In genomic region chr5:55416306-55416705, GRCh38 we compare ENCODE assay signal across 15 cellular contexts.
DNase-seq lines count a peak whose midpoint lies in the region; ATAC-seq and TF ChIP-seq lines count a peak whose summit lies in the region.
"Had no signal": no experiment of that assay in that cellular context is flagged by ENCODE, and none has a peak within 500 bp of the region (broad histone marks: within the 10 kb centered on the region; RNA-seq: fewer than 3 reads in every experiment).

No MANE protein-coding gene starts in this region.

- H3K27ac ChIP-seq in IMR-90 (ENCODE audit: insufficient read depth, low read length), result no peak overlapping the region
- H3K27ac ChIP-seq: HL-60 had no signal

- H3K27ac Mint-ChIP-seq in chondrocyte (ENCODE audit: unreplicated experiment) (peak overlapping the region; percentile 57), nephron (peak overlapping the region; percentile 15 to 67 (median 26))

- no peak overlapping the region for H3K4ac ChIP-seq in IMR-90 (ENCODE audit: low read depth, low read length)

- no peak overlapping the region for H2AK9ac ChIP-seq in IMR-90 (replicated peaks; ENCODE audit: low read depth, low read length, poor library complexity)

- no peak overlapping the region for H2AK5ac ChIP-seq in IMR-90 (ENCODE audit: low read depth, low read length)

- H3K56ac ChIP-seq in IMR-90 (ENCODE audit: extremely low read depth, insufficient read depth, low read length), result no peak overlapping the region

- H2AFZ ChIP-seq in IMR-90 (replicated peaks; ENCODE audit: low read length, poor library complexity), result no peak overlapping the region

- no peak for TF ChIP-seq RAD21 in IMR-90 (IDR thresholded peaks at IDR 0.05; ENCODE audit: low read length)

- H2BK20ac ChIP-seq in IMR-90 (ENCODE audit: low read depth, low read length), result no peak overlapping the region

- no peak overlapping the region for H2BK5ac ChIP-seq in IMR-90 (ENCODE audit: low read depth, low read length, poor library complexity, severe bottlenecking)

- no peaks in the 10 kb centered on the region for H3K9me3 ChIP-seq in IMR-90 (ENCODE audit: control insufficient read depth, insufficient read depth, low read length)
- H3K9me3 ChIP-seq: Caco-2 had no signal

- dilution Hi-C loops in IMR-90 (cut with HindIII; ENCODE audit: low sequenced_read_pairs, unreplicated experiment), result no loop called here

- no peak overlapping the region for H3K9ac ChIP-seq in IMR-90 (ENCODE audit: low read depth, low read length)

- DNase-seq in EH (ENCODE audit: low read depth) (peak; percentile 60), IMR-90 (peak; percentile 41), chondrocyte (ENCODE audit: low spot score) (no peak)
- no peak for DNase-seq in stimulated activated CD4-positive, alpha-beta T cell treated with anti-CD3 and anti-CD28 coated beads, Interleukin-4, amount 100 ng/mL, for 4 hours
- DNase-seq in activated CD4-positive, CD25-positive, alpha-beta regulatory T cell treated with anti-CD3 and anti-CD28 coated beads, Interleukin-2, amount 50 U/mL, for 72 hours, result no peak
- DNase-seq: Caco-2, DMS153, H9, NCI-H1417 treated with DMSO at 0.1 percent for 48 hours, NCI-H2029, NCI-H2171 treated with DMSO at 0.1 percent for 48 hours, NCI-H774 had no signal

- CTCF ChIA-PET in IMR-90 (lab: Yijun Ruan, JAX), result no interaction called here

- H3K27me3 ChIP-seq in IMR-90 (ENCODE audit: control insufficient read depth, insufficient read depth, low read length), result no peaks in the 10 kb centered on the region

- H3K4me1 Mint-ChIP-seq in chondrocyte (ENCODE audit: low read depth), result peaks cover 51% of the 10 kb centered on the region
- H3K4me1 Mint-ChIP-seq in nephron, result peaks cover 42% of the 10 kb centered on the region

- no peak overlapping the region for H3K23ac ChIP-seq in IMR-90 (ENCODE audit: low read depth, low read length)

- H3K27me3 Mint-ChIP-seq in chondrocyte (ENCODE audit: low read depth) (no peaks in the 10 kb centered on the region), nephron (ENCODE audit: low read depth) (no peaks in the 10 kb centered on the region)

- H3K9me1 ChIP-seq in IMR-90 (ENCODE audit: insufficient read depth, low read length), result peaks cover 11% of the 10 kb centered on the region

- no peak overlapping the region for H4K5ac ChIP-seq in IMR-90 (ENCODE audit: low read depth, low read length)

- no peak for TF ChIP-seq POLR2A in IMR-90 (IDR thresholded peaks at IDR 0.05; ENCODE audit: low read depth, low read length)

- peaks cover 8% of the 10 kb centered on the region for H3K36me3 Mint-ChIP-seq in chondrocyte (ENCODE audit: low read depth)
- H3K36me3 Mint-ChIP-seq in nephron (ENCODE audit: low read depth), result peaks cover 36% of the 10 kb centered on the region

- no TSS peak for BruUV-seq in IMR-90 (replicated peaks; lab: Mats Ljungman, UMichigan)

- intact Hi-C loops in IMR-90 (cut with micrococcal nuclease), result no loop called here

- no peak overlapping the region for H2BK15ac ChIP-seq in IMR-90 (ENCODE audit: low read depth, low read length)

- no peak overlapping the region for H3K18ac ChIP-seq in IMR-90 (ENCODE audit: low read depth, low read length)

- peaks cover 3% of the 10 kb centered on the region for H3K36me3 ChIP-seq in IMR-90 (ENCODE audit: control insufficient read depth, insufficient read depth, low read length)

- H3K4me2 ChIP-seq in IMR-90 (ENCODE audit: low read depth, low read length), result no peak overlapping the region

- no peak overlapping the region for H2BK120ac ChIP-seq in IMR-90 (ENCODE audit: low read depth, low read length)

- H4K8ac ChIP-seq in IMR-90 (ENCODE audit: low read depth in 2 of 2, low read length in 2 of 2), result no peak overlapping the region

- no peak overlapping the region for H4K91ac ChIP-seq in IMR-90 (ENCODE audit: insufficient read depth, low read depth, low read length)

- H3K79me1 ChIP-seq in IMR-90 (ENCODE audit: low read depth in 1 of 2, low read length in 2 of 2), result peaks cover 6 to 25% of the 10 kb centered on the region in 2 experiments

- H3K14ac ChIP-seq in IMR-90 (replicated peaks; ENCODE audit: low read depth, low read length), result no peak overlapping the region

- H3K9me3 Mint-ChIP-seq in chondrocyte (ENCODE audit: low read depth) (no peaks in the 10 kb centered on the region), nephron (no peaks in the 10 kb centered on the region)
- H3K9me3 Mint-ChIP-seq: H9 had no signal

- TF ChIP-seq CTCF in IMR-90 (conservative IDR thresholded peaks at IDR 0.05; ENCODE audit: low read depth, low read length), result no peak
- TF ChIP-seq CTCF in chondrocyte (IDR thresholded peaks at IDR 0.05), result no peak
- TF ChIP-seq CTCF in nephron (IDR thresholded peaks at IDR 0.05; ENCODE audit: unreplicated experiment in 3 of 3), result no peak

- H3K4me3 ChIP-seq in IMR-90 (ENCODE audit: insufficient read depth, low read depth, low read length), result no peak overlapping the region

- in situ Hi-C loops in IMR-90 (cut with MboI; ENCODE audit: low sequenced_read_pairs), result no loop called here

- POLR2A ChIA-PET in IMR-90 (lab: Charles Lee; ENCODE audit: unreplicated experiment), result no interaction called here

- H3K4me1 ChIP-seq in IMR-90 (ENCODE audit: control insufficient read depth, insufficient read depth, low read length), result peaks cover 9% of the 10 kb centered on the region

- H3K4me3 Mint-ChIP-seq in chondrocyte (ENCODE audit: unreplicated experiment) (no peak overlapping the region), nephron (no peak overlapping the region)
- H3K4me3 Mint-ChIP-seq: H9 had no signal

- peaks cover 5% of the 10 kb centered on the region; the same call in 1 of the 2 replicates for H4K20me1 ChIP-seq in IMR-90 (ENCODE audit: insufficient read depth, low read length)

- ATAC-seq in IMR-90 (ENCODE audit: low read depth) (no peak), HG03097 (IDR thresholded peaks at IDR 0.05; ENCODE audit: low FRiP score, unreplicated experiment) (no peak)

TF ChIP-seq in IMR-90, 13 proteins besides CTCF, POLR2A, EP300 and RAD21:
- TF ChIP-seq CHD1 (IDR thresholded peaks at IDR 0.05; ENCODE audit: low read depth, low read length), result no peak
- TF ChIP-seq CEBPB (IDR thresholded peaks at IDR 0.05; ENCODE audit: low read depth, low read length), result 0 out of 2 replicates have a peak, but pooled peaks have one; percentile 7

Comparison
In these comparisons a context has a peak if more than half of its experiments do, and no peak if none do; other contexts are left out.
1. DNase-seq: peak in EH (single experiment) and IMR-90 (single experiment); none in chondrocyte (single experiment), stimulated activated CD4-positive, alpha-beta T cell treated with anti-CD3 and anti-CD28 coated beads, Interleukin-4, amount 100 ng/mL, for 4 hours (0 of 2) and activated CD4-positive, CD25-positive, alpha-beta regulatory T cell treated with anti-CD3 and anti-CD28 coated beads, Interleukin-2, amount 50 U/mL, for 72 hours (single experiment).